Comparison of ENCODE assay signal across 8 cellular contexts in the genomic region with DNA sequence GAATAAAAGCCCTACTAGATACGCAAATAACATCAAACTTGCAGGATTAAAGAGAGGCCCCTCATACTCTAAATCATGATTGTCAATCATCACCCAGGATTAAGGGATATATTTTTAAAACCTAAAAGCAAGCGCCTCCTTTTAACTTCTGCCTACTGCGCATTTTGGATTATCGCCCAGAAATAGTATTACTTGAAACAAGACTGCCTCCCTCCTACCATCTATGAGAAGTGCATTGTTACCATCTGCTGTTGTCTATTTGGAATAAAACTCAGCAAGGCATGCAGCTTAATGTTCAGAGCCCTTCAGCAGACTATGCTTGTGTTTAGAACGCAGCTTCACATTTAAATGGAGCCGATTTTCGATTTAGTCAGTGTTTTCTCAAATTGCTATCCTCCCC.
DNase-seq lines count a peak whose midpoint lies in the region; ATAC-seq and TF ChIP-seq lines count a peak whose summit lies in the region.

No MANE protein-coding gene starts in this region.

- DNase-seq in GM04504 (ENCODE audit: low read depth) (peak; percentile 10), NCI-H2107 (lab: John Stamatoyannopoulos, UW) (peak; percentile 84), astrocyte of the cerebellum (ENCODE audit: low read depth) (peak; percentile 13), pons (ENCODE audit: low spot score) (peak; percentile 46), islet precursor cell (no peak), mesenteric fat pad (ENCODE audit: low spot score) (no peak)
- DNase-seq in activated CD8-positive, alpha-beta memory T cell treated with anti-CD3 and anti-CD28 coated beads, Interleukin-2, amount 50 U/mL, for 48 hours = no peak

- H3K4me3 ChIP-seq in astrocyte of the cerebellum (ENCODE audit: low read depth, low read length) = no peak overlapping the region

- TF ChIP-seq CTCF in astrocyte of the cerebellum (IDR thresholded peaks at IDR 0.05; ENCODE audit: low read depth, low read length, missing control alignments) = no peak

- no peak for ATAC-seq in HG02938 (IDR thresholded peaks at IDR 0.05; ENCODE audit: unreplicated experiment)

- in situ Hi-C loops in astrocyte of the cerebellum (cut with HindIII; ENCODE audit: low sequenced_read_pairs) = no loop called here

Comparison
In these comparisons a context has a peak if more than half of its experiments do, and no peak if none do; other contexts are left out.
1. DNase-seq: peak in GM04504 (single experiment), NCI-H2107 (single experiment), astrocyte of the cerebellum (single experiment) and pons (single experiment); none in islet precursor cell (single experiment), activated CD8-positive, alpha-beta memory T cell treated with anti-CD3 and anti-CD28 coated beads, Interleukin-2, amount 50 U/mL, for 48 hours (single experiment) and mesenteric fat pad (single experiment).